Comparison of ENCODE assay signal across 24 cellular contexts in genomic region chr7:108059526-108059925, GRCh38. TPM values are rescaled to one million over a fixed set of nuclear protein-coding genes. Genes with fewer than 3 reads are reported as not detected.
DNase-seq lines count a peak whose midpoint lies in the region; ATAC-seq and TF ChIP-seq lines count a peak whose summit lies in the region.
"Had no signal": no experiment of that assay in that cellular context is flagged by ENCODE, and none has a peak within 500 bp of the region (broad histone marks: within the 10 kb centered on the region; RNA-seq: fewer than 3 reads in every experiment).

No MANE protein-coding gene starts in this region.

- no peak overlapping the region for H2BK5ac ChIP-seq in trophoblast cell (ENCODE audit: low read depth, low read length, poor library complexity)

- no peak overlapping the region for H3K9ac ChIP-seq in trophoblast cell (ENCODE audit: low read length)
- H3K9ac ChIP-seq: BLaER1, GM23248 had no signal

- H3K4me1 Mint-ChIP-seq in WTC11, result peaks cover 9% of the 10 kb centered on the region

- H4K8ac ChIP-seq in trophoblast cell (ENCODE audit: low read depth, low read length), result no peak overlapping the region

- no peak overlapping the region for H3K18ac ChIP-seq in trophoblast cell (ENCODE audit: low read length)

- no peak overlapping the region for H3K4me2 ChIP-seq in trophoblast cell (ENCODE audit: low read length)
- H3K4me2 ChIP-seq: BLaER1 had no signal

- DNase-seq in left cardiac atrium (no peak), left ventricle myocardium inferior (no peak), fibroblast of pulmonary artery (ENCODE audit: low read depth) (peak; percentile 71), trophoblast cell (peak; percentile 50 to 69), NOMO-1 treated with dmso at 0.1 percent for 144 hours (lab: John Stamatoyannopoulos, UW; ENCODE audit: unreplicated experiment) (no peak), WTC11 (ENCODE audit: low spot score) (no peak)
- no peak for DNase-seq in effector CD4-positive, alpha-beta T cell
- DNase-seq in activated T-cell treated with anti-CD3 and anti-CD28 coated beads, Interleukin-2, amount 50 U/mL, for 1 hour, result no peak
- DNase-seq: CD8-positive, alpha-beta T cell; DMS53; EL; GM23248; IMR-90; NCI-H1048; NCI-H1436; NCI-H1930; NCI-H226; NCI-H524; NCI-H82; SHP77 had no signal

- no peak overlapping the region for H2BK12ac ChIP-seq in trophoblast cell (ENCODE audit: low read length)

- H3K27ac Mint-ChIP-seq in WTC11, result no peak overlapping the region
- H3K27ac Mint-ChIP-seq: CD8-positive, alpha-beta T cell had no signal

- H3K9me3 Mint-ChIP-seq in WTC11, result no peaks in the 10 kb centered on the region
- H3K9me3 Mint-ChIP-seq: CD8-positive, alpha-beta T cell had no signal

- no peaks in the 10 kb centered on the region for H3K36me3 ChIP-seq in left ventricle myocardium inferior
- no peaks in the 10 kb centered on the region for H3K36me3 ChIP-seq in trophoblast cell (ENCODE audit: control insufficient read depth in 1 of 2, insufficient read depth in 2 of 2, low read length in 2 of 2)
- H3K36me3 ChIP-seq: BLaER1, HAP-1 had no signal

- no peak overlapping the region for H2BK120ac ChIP-seq in trophoblast cell (ENCODE audit: insufficient read depth, low read length, poor library complexity)

- no peak overlapping the region for H3K27ac ChIP-seq in left ventricle myocardium inferior (replicated peaks)
- H3K27ac ChIP-seq in trophoblast cell (ENCODE audit: low read depth, low read length), result no peak overlapping the region
- H3K27ac ChIP-seq: 22Rv1, BLaER1, GM23248, HL-60 had no signal

- H3K27me3 ChIP-seq in left ventricle myocardium inferior (ENCODE audit: low read depth) (no peaks in the 10 kb centered on the region), trophoblast cell (ENCODE audit: insufficient read depth, low read length) (no peaks in the 10 kb centered on the region)
- H3K27me3 ChIP-seq: BLaER1 had no signal

- TF ChIP-seq CTCF in left ventricle myocardium inferior (IDR thresholded peaks at IDR 0.05; ENCODE audit: borderline replicate concordance), result no peak
- TF ChIP-seq CTCF in fibroblast of pulmonary artery (IDR thresholded peaks at IDR 0.05; ENCODE audit: low read length, missing control alignments), result no peak
- no peak for TF ChIP-seq CTCF in WTC11 (IDR thresholded peaks at IDR 0.05)

- H2AFZ ChIP-seq in trophoblast cell (ENCODE audit: insufficient read depth, low read length, poor library complexity), result no peak overlapping the region
- H2AFZ ChIP-seq: GM23248 had no signal

- H3K14ac ChIP-seq in trophoblast cell (ENCODE audit: low read length), result no peak overlapping the region

- no peak overlapping the region for H4K12ac ChIP-seq in trophoblast cell (ENCODE audit: low read depth, low read length)

- no CpG with 5 or more reads among the region's 6 CpGs for WGBS in trophoblast cell (ENCODE audit: extremely low coverage, insufficient coverage, insufficient read length)

- POLR2A ChIA-PET in WTC11 (lab: Charles Lee), result no interaction called here

- no peak overlapping the region for H2AK5ac ChIP-seq in trophoblast cell (ENCODE audit: low read length)

- no peak overlapping the region for H3K4me3 Mint-ChIP-seq in WTC11
- H3K4me3 Mint-ChIP-seq: CD8-positive, alpha-beta T cell had no signal

- no peak overlapping the region for H3K23ac ChIP-seq in trophoblast cell (ENCODE audit: low read length)

- no peaks in the 10 kb centered on the region for H3K79me1 ChIP-seq in trophoblast cell (ENCODE audit: low read length)

- H3K36me3 Mint-ChIP-seq in WTC11, result no peaks in the 10 kb centered on the region
- H3K36me3 Mint-ChIP-seq: CD8-positive, alpha-beta T cell had no signal

- ATAC-seq in left cardiac atrium, result peak; percentile 68 to 76
- no peak for ATAC-seq in WTC11
- ATAC-seq: CD8-positive, alpha-beta T cell had no signal

- intact Hi-C loops in left cardiac atrium (cut with DNase I), result no loop called here
- intact Hi-C loops in left ventricle myocardium inferior (cut with micrococcal nuclease), result no loop called here

- no peaks in the 10 kb centered on the region for H3K79me2 ChIP-seq in trophoblast cell (ENCODE audit: control insufficient read depth, insufficient read depth, low read length, poor library complexity)

- H3K27me3 Mint-ChIP-seq in WTC11 (ENCODE audit: low read depth), result no peaks in the 10 kb centered on the region

- H3K4me1 ChIP-seq in left ventricle myocardium inferior (peaks cover 5% of the 10 kb centered on the region), trophoblast cell (ENCODE audit: control insufficient read depth in 1 of 2, insufficient read depth in 2 of 2, low read length in 2 of 2) (peaks cover 2 to 3% of the 10 kb centered on the region in 2 experiments)
- H3K4me1 ChIP-seq: BLaER1, HAP-1 had no signal

- H3K9me3 ChIP-seq in left ventricle myocardium inferior (replicated peaks) (no peaks in the 10 kb centered on the region), trophoblast cell (ENCODE audit: insufficient read depth, low read depth, low read length) (no peaks in the 10 kb centered on the region)
- H3K9me3 ChIP-seq: BLaER1, HAP-1 had no signal

- H3K4me3 ChIP-seq in left ventricle myocardium inferior (no peak overlapping the region), fibroblast of pulmonary artery (replicated peaks; ENCODE audit: low read depth, low read length) (no peak overlapping the region), trophoblast cell (ENCODE audit: low read depth, low read length) (no peak overlapping the region)
- H3K4me3 ChIP-seq: BLaER1, GM23248, HAP-1 had no signal

- CTCF ChIA-PET in WTC11 (lab: Charles Lee), result no interaction called here

- H4K91ac ChIP-seq in trophoblast cell (ENCODE audit: low read depth, low read length), result no peak overlapping the region

- no peak overlapping the region for H3K4ac ChIP-seq in trophoblast cell (ENCODE audit: low read depth, low read length)

TF ChIP-seq in WTC11, 78 proteins besides CTCF, POLR2A, EP300 and RAD21 (continues in another document):
- TF ChIP-seq KAT7 (CRISPR knock-in tag; IDR thresholded peaks at IDR 0.05; ENCODE audit: borderline replicate concordance) (no peak), RORB (CRISPR knock-in tag; IDR thresholded peaks at IDR 0.05) (no peak), ZNF423 (CRISPR knock-in tag; IDR thresholded peaks at IDR 0.05) (no peak), NFYB (CRISPR knock-in tag; conservative IDR thresholded peaks at IDR 0.05; ENCODE audit: low read depth) (no peak), NFATC4 (CRISPR knock-in tag; IDR thresholded peaks at IDR 0.05) (no peak), FOXJ3 (CRISPR knock-in tag; IDR thresholded peaks at IDR 0.05; ENCODE audit: borderline replicate concordance) (no peak), ATF2 (CRISPR knock-in tag; IDR thresholded peaks at IDR 0.05; ENCODE audit: borderline replicate concordance, low read depth) (no peak), GABPB1 (CRISPR knock-in tag; IDR thresholded peaks at IDR 0.05) (no peak), FOXP4 (CRISPR knock-in tag; IDR thresholded peaks at IDR 0.05) (no peak), SOX15 (CRISPR knock-in tag; IDR thresholded peaks at IDR 0.05) (no peak)
- TF ChIP-seq, protein P1, sequence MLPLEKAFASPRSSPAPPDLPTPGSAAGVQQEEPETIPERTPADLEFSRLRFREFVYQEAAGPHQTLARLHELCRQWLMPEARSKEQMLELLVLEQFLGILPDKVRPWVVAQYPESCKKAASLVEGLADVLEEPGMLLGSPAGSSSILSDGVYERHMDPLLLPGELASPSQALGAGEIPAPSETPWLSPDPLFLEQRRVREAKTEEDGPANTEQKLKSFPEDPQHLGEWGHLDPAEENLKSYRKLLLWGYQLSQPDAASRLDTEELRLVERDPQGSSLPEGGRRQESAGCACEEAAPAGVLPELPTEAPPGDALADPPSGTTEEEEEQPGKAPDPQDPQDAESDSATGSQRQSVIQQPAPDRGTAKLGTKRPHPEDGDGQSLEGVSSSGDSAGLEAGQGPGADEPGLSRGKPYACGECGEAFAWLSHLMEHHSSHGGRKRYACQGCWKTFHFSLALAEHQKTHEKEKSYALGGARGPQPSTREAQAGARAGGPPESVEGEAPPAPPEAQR (CRISPR knock-in tag; IDR thresholded peaks at IDR 0.05), result no peak
- TF ChIP-seq, protein P2, sequence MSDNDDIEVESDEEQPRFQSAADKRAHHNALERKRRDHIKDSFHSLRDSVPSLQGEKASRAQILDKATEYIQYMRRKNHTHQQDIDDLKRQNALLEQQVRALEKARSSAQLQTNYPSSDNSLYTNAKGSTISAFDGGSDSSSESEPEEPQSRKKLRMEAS (CRISPR knock-in tag; IDR thresholded peaks at IDR 0.05), result no peak

RNA-seq across cellular contexts. Expression of gene LAMB1, which starts 56.6 kb away (rescaled TPM):
- total RNA-seq in left cardiac atrium (100 to 1,000 TPM; 109 to 123 TPM), left ventricle myocardium inferior (60.0 TPM), WTC11 (2021) (77.8 to 101 TPM (median 78.4 TPM) in 3 replicates)
- polyA plus RNA-seq in trophoblast cell (2013), result 407 and 428 TPM in 2 replicates
- total RNA-seq: CD8-positive, alpha-beta T cell had no signal

Comparison
In these comparisons a context has a peak if more than half of its experiments do, and no peak if none do; other contexts are left out.
1. DNase-seq: peak in fibroblast of pulmonary artery (single experiment) and trophoblast cell (2 of 2); none in left cardiac atrium (single experiment), left ventricle myocardium inferior (single experiment), effector CD4-positive, alpha-beta T cell (single experiment), NOMO-1 treated with dmso at 0.1 percent for 144 hours (single experiment), activated T-cell treated with anti-CD3 and anti-CD28 coated beads, Interleukin-2, amount 50 U/mL, for 1 hour (single experiment) and WTC11 (single experiment).